Comparison of ENCODE assay signal across 1 cellular context in genomic region chr1:243731974-243732373, GRCh38.
TF ChIP-seq lines count a peak whose summit lies in the region.

No MANE protein-coding gene starts in this region.

TF ChIP-seq in H1, 55 proteins besides CTCF, POLR2A, EP300 and RAD21 (continued from another document):
- TF ChIP-seq, protein P1, sequence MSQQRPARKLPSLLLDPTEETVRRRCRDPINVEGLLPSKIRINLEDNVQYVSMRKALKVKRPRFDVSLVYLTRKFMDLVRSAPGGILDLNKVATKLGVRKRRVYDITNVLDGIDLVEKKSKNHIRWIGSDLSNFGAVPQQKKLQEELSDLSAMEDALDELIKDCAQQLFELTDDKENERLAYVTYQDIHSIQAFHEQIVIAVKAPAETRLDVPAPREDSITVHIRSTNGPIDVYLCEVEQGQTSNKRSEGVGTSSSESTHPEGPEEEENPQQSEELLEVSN (IDR thresholded peaks at IDR 0.05) = no peak
- no peak for TF ChIP-seq JUND (IDR thresholded peaks at IDR 0.05; ENCODE audit: low read length)
